26 cellular contexts compared by ENCODE assay signal in genomic region chr4:143260750-143261149, GRCh38.
"Had no signal": no experiment of that assay in that cellular context is flagged by ENCODE, and none has a peak within 500 bp of the region (broad histone marks: within the 10 kb centered on the region; RNA-seq: fewer than 3 reads in every experiment).

No MANE protein-coding gene starts in this region.

- H3K27ac ChIP-seq: ascending aorta, RWPE1 had no signal

- DNase-seq: activated CD4-positive, alpha-beta T cell treated with anti-CD3 and anti-CD28 coated beads, Interleukin-2, amount 10 ng/mL, durations not matched to agents 24 days and 14 days; activated CD4-positive, alpha-beta T cell treated with anti-CD3 and anti-CD28 coated beads, Interleukin-2, amount 50 U/mL, for 4 hours; activated CD8-positive, alpha-beta T cell treated with anti-CD3 and anti-CD28 coated beads for 36 hours; activated effector memory CD4-positive, alpha-beta T cell treated with anti-CD3 and anti-CD28 coated beads, Interleukin-2, amount 50 U/mL, for 16 hours; activated naive CD4-positive, alpha-beta T cell; activated naive CD4-positive, alpha-beta T cell treated with anti-CD3 and anti-CD28 coated beads, Interleukin-2, amount 50 U/mL, for 16 hours; activated naive CD8-positive, alpha-beta T cell treated with anti-CD3 and anti-CD28 coated beads for 36 hours; activated T-cell treated with anti-CD3 and anti-CD28 coated beads, Interleukin-2, amount 50 U/mL, for 1 hour; activated T-cell treated with anti-CD3 and anti-CD28 coated beads, Interleukin-2, amount 50 U/mL, for 72 hours; amygdala; NCI-H1092 treated with DMSO at 0.1 percent for 48 hours; NCI-H1417; NCI-H146; NCI-H187; NCI-H2029 treated with DMSO at 0.1 percent for 48 hours; NCI-H2107; NCI-H2171; NCI-H510A treated with DMSO at 0.1 percent for 48 hours; NCI-H526 treated with DMSO at 0.1 percent for 48 hours; NK-92 treated with Interleukin-12 subunit alpha and Interleukin-12 subunit beta, amount 100 ng/mL, for 24 hours; PC-3; T1000 had no signal

- H3K27me3 ChIP-seq: ascending aorta had no signal

- ATAC-seq: activated CD8-positive, alpha-beta T cell treated with anti-CD3 and anti-CD28 coated beads for 36 hours; activated T-cell treated with anti-CD3 and anti-CD28 coated beads, Interleukin-2, amount 50 U/mL, for 72 hours; activated T-helper 17 cell treated with anti-CD3 and anti-CD28 coated beads, Interleukin-2, amount 50 U/mL, for 72 hours; PC-3; Right ventricle myocardium inferior had no signal

- H3K4me3 ChIP-seq: ascending aorta had no signal

- H3K36me3 ChIP-seq: ascending aorta had no signal

- H3K4me1 ChIP-seq: ascending aorta had no signal

- H3K9me3 ChIP-seq: ascending aorta had no signal
